Comparison of ENCODE assay signal across 27 cellular contexts in genomic region chr7:2220954-2221353, GRCh38.
"Had no signal": no experiment of that assay in that cellular context is flagged by ENCODE, and none has a peak within 500 bp of the region (broad histone marks: within the 10 kb centered on the region; RNA-seq: fewer than 3 reads in every experiment).

No MANE protein-coding gene starts in this region.

- H3K36me3 ChIP-seq: colonic mucosa had no signal

- H3K27ac Mint-ChIP-seq: dendritic cell treated with granulocyte-macrophage colony-stimulating factor and Interleukin-4, amounts not matched to agents 40 ng/mL and 50 ng/mL, for 4 days; effector memory CD8-positive, alpha-beta T cell; mesothelial cell of epicardium had no signal

- H3K27me3 Mint-ChIP-seq: dendritic cell treated with granulocyte-macrophage colony-stimulating factor and Interleukin-4, amounts not matched to agents 40 ng/mL and 50 ng/mL, for 4 days; effector memory CD8-positive, alpha-beta T cell had no signal

- H3K9me3 ChIP-seq: colonic mucosa, esophagus squamous epithelium, gastrocnemius medialis, heart right ventricle, left lung, lower lobe of right lung, mucosa of descending colon had no signal

- H3K9me3 Mint-ChIP-seq: dendritic cell treated with granulocyte-macrophage colony-stimulating factor and Interleukin-4, amounts not matched to agents 40 ng/mL and 50 ng/mL, for 4 days; effector memory CD8-positive, alpha-beta T cell; endodermal cell; mesothelial cell of epicardium had no signal

- H3K4me1 ChIP-seq: colonic mucosa had no signal

- ATAC-seq: effector memory CD8-positive, alpha-beta T cell; esophagus mucosa; gastrocnemius medialis; heart right ventricle; left lung; left ventricle myocardium superior; lower lobe of right lung; mucosa of descending colon had no signal

- H3K27me3 ChIP-seq: colonic mucosa, esophagus squamous epithelium, gastrocnemius medialis, heart right ventricle, left lung had no signal

- H3K4me1 Mint-ChIP-seq: mesothelial cell of epicardium had no signal

- FAIRE-seq: endometrium, islet of Langerhans, keratinocyte had no signal

- H3K4me3 ChIP-seq: colonic mucosa, esophagus squamous epithelium, gastrocnemius medialis, heart right ventricle, left lung, lower lobe of right lung, mucosa of descending colon had no signal

- H3K4me3 Mint-ChIP-seq: dendritic cell treated with granulocyte-macrophage colony-stimulating factor and Interleukin-4, amounts not matched to agents 40 ng/mL and 50 ng/mL, for 4 days; effector memory CD8-positive, alpha-beta T cell; endodermal cell; mesothelial cell of epicardium had no signal

- H3K27ac ChIP-seq: colonic mucosa, epithelial cell of prostate, esophagus squamous epithelium, gastrocnemius medialis, heart right ventricle, left lung, lower lobe of right lung had no signal

- DNase-seq: colonic mucosa; cortex of kidney; effector CD8-positive, alpha-beta T cell; effector memory CD8-positive, alpha-beta T cell; endodermal cell; erythroblast; esophagus squamous epithelium; foreskin fibroblast; foreskin melanocyte; gastrocnemius medialis; glutamatergic neuron; head of caudate nucleus; heart right ventricle; hippocampal formation; kidney glomerular epithelial cell; left ventricle myocardium superior; lower lobe of right lung; mesenchymal stem cell; mucosa of descending colon had no signal
